ENCODE assay signal across 27 cellular contexts in genomic region chr10:118817328-118818068, GRCh38.
"Had no signal": no experiment of that assay in that cellular context is flagged by ENCODE, and none has a peak within 500 bp of the region (broad histone marks: within the 10 kb centered on the region; RNA-seq: fewer than 3 reads in every experiment).

No MANE protein-coding gene starts in this region.

- H3K4me3 Mint-ChIP-seq: activated CD4-positive, alpha-beta memory T cell treated with anti-CD3 and anti-CD28 coated beads for 36 hours; activated CD4-positive, alpha-beta T cell treated with anti-CD3 and anti-CD28 coated beads for 36 hours; activated CD4-positive, alpha-beta T cell treated with anti-CD3 and anti-CD28 coated beads, Interleukin-2, amount 10 ng/mL, durations not matched to agents 24 days and 14 days; activated CD8-positive, alpha-beta memory T cell treated with anti-CD3 and anti-CD28 coated beads, Interleukin-2, amount 10 ng/mL, durations not matched to agents 7 days and 5 days; activated CD8-positive, alpha-beta T cell treated with anti-CD3 and anti-CD28 coated beads, Interleukin-2, amount 10 ng/mL, durations not matched to agents 7 days and 5 days; activated naive CD4-positive, alpha-beta T cell treated with anti-CD3 and anti-CD28 coated beads, Interleukin-2, amount 10 ng/mL, durations not matched to agents 7 days and 5 days; activated naive CD8-positive, alpha-beta T cell treated with anti-CD3 and anti-CD28 coated beads, Interleukin-2, amount 10 ng/mL, durations not matched to agents 7 days and 5 days; brain; effector memory CD8-positive, alpha-beta T cell had no signal

- H3K9me3 ChIP-seq: ascending aorta, esophagus squamous epithelium, gastroesophageal sphincter had no signal

- ATAC-seq: activated CD4-positive, alpha-beta T cell treated with anti-CD3 and anti-CD28 coated beads for 36 hours; activated CD8-positive, alpha-beta memory T cell treated with anti-CD3 and anti-CD28 coated beads, Interleukin-2, amount 10 ng/mL, durations not matched to agents 7 days and 5 days; activated CD8-positive, alpha-beta T cell treated with anti-CD3 and anti-CD28 coated beads, Interleukin-2, amount 10 ng/mL, durations not matched to agents 7 days and 5 days; activated naive CD4-positive, alpha-beta T cell treated with anti-CD3 and anti-CD28 coated beads, Interleukin-2, amount 50 U/mL, for 72 hours; effector memory CD8-positive, alpha-beta T cell; gastroesophageal sphincter had no signal

- H3K27ac Mint-ChIP-seq: activated CD4-positive, alpha-beta memory T cell treated with anti-CD3 and anti-CD28 coated beads for 36 hours; activated CD4-positive, alpha-beta T cell treated with anti-CD3 and anti-CD28 coated beads for 36 hours; activated CD4-positive, alpha-beta T cell treated with anti-CD3 and anti-CD28 coated beads, Interleukin-2, amount 10 ng/mL, durations not matched to agents 24 days and 14 days; activated CD8-positive, alpha-beta memory T cell treated with anti-CD3 and anti-CD28 coated beads, Interleukin-2, amount 10 ng/mL, durations not matched to agents 7 days and 5 days; activated CD8-positive, alpha-beta T cell treated with anti-CD3 and anti-CD28 coated beads, Interleukin-2, amount 10 ng/mL, durations not matched to agents 7 days and 5 days; activated naive CD4-positive, alpha-beta T cell treated with anti-CD3 and anti-CD28 coated beads, Interleukin-2, amount 10 ng/mL, durations not matched to agents 7 days and 5 days; activated naive CD4-positive, alpha-beta T cell treated with anti-CD3 and anti-CD28 coated beads, Interleukin-2, amount 50 U/mL, for 72 hours; activated naive CD8-positive, alpha-beta T cell treated with anti-CD3 and anti-CD28 coated beads, Interleukin-2, amount 10 ng/mL, durations not matched to agents 7 days and 5 days; brain; effector memory CD8-positive, alpha-beta T cell had no signal

- H3K36me3 Mint-ChIP-seq: activated CD4-positive, alpha-beta memory T cell treated with anti-CD3 and anti-CD28 coated beads for 36 hours; activated CD8-positive, alpha-beta memory T cell treated with anti-CD3 and anti-CD28 coated beads, Interleukin-2, amount 10 ng/mL, durations not matched to agents 7 days and 5 days; activated naive CD4-positive, alpha-beta T cell treated with anti-CD3 and anti-CD28 coated beads, Interleukin-2, amount 10 ng/mL, durations not matched to agents 7 days and 5 days; activated naive CD4-positive, alpha-beta T cell treated with anti-CD3 and anti-CD28 coated beads, Interleukin-2, amount 50 U/mL, for 72 hours; activated naive CD8-positive, alpha-beta T cell treated with anti-CD3 and anti-CD28 coated beads, Interleukin-2, amount 10 ng/mL, durations not matched to agents 7 days and 5 days; brain had no signal

- H3K27ac ChIP-seq: ascending aorta, epithelial cell of prostate, esophagus squamous epithelium, gastroesophageal sphincter had no signal

- H3K36me3 ChIP-seq: ascending aorta, esophagus squamous epithelium, gastroesophageal sphincter had no signal

- H3K4me1 Mint-ChIP-seq: activated CD4-positive, alpha-beta T cell treated with anti-CD3 and anti-CD28 coated beads for 36 hours; activated CD4-positive, alpha-beta T cell treated with anti-CD3 and anti-CD28 coated beads, Interleukin-2, amount 10 ng/mL, durations not matched to agents 24 days and 14 days; activated CD8-positive, alpha-beta memory T cell treated with anti-CD3 and anti-CD28 coated beads, Interleukin-2, amount 10 ng/mL, durations not matched to agents 7 days and 5 days; activated naive CD4-positive, alpha-beta T cell treated with anti-CD3 and anti-CD28 coated beads, Interleukin-2, amount 10 ng/mL, durations not matched to agents 7 days and 5 days; activated naive CD8-positive, alpha-beta T cell treated with anti-CD3 and anti-CD28 coated beads, Interleukin-2, amount 10 ng/mL, durations not matched to agents 7 days and 5 days had no signal

- H3K4me3 ChIP-seq: ascending aorta, esophagus squamous epithelium, gastroesophageal sphincter had no signal

- H3K27me3 Mint-ChIP-seq: activated CD4-positive, alpha-beta T cell treated with anti-CD3 and anti-CD28 coated beads for 36 hours; activated CD8-positive, alpha-beta memory T cell treated with anti-CD3 and anti-CD28 coated beads, Interleukin-2, amount 10 ng/mL, durations not matched to agents 7 days and 5 days had no signal

- DNase-seq: activated CD4-positive, alpha-beta memory T cell treated with anti-CD3 and anti-CD28 coated beads for 36 hours; activated CD4-positive, alpha-beta T cell treated with anti-CD3 and anti-CD28 coated beads for 36 hours; activated CD4-positive, alpha-beta T cell treated with anti-CD3 and anti-CD28 coated beads, Interleukin-2, amount 10 ng/mL, durations not matched to agents 24 days and 14 days; activated CD4-positive, CD25-positive, alpha-beta regulatory T cell; activated CD4-positive, CD25-positive, alpha-beta regulatory T cell treated with anti-CD3 and anti-CD28 coated beads, Interleukin-2, amount 50 U/mL, for 72 hours; activated CD8-positive, alpha-beta memory T cell treated with anti-CD3 and anti-CD28 coated beads, Interleukin-2, amount 10 ng/mL, durations not matched to agents 7 days and 5 days; activated CD8-positive, alpha-beta memory T cell treated with anti-CD3 and anti-CD28 coated beads, Interleukin-2, amount 50 U/mL, for 4 hours; activated CD8-positive, alpha-beta T cell treated with anti-CD3 and anti-CD28 coated beads, Interleukin-2, amount 10 ng/mL, durations not matched to agents 7 days and 5 days; activated gamma-delta T cell; activated naive CD4-positive, alpha-beta T cell; activated naive CD4-positive, alpha-beta T cell treated with anti-CD3 and anti-CD28 coated beads, Interleukin-2, amount 10 ng/mL, durations not matched to agents 7 days and 5 days; activated naive CD8-positive, alpha-beta T cell treated with anti-CD3 and anti-CD28 coated beads, Interleukin-2, amount 10 ng/mL, durations not matched to agents 7 days and 5 days; activated T-cell treated with anti-CD3 and anti-CD28 coated beads, Interleukin-2, amount 50 U/mL, for 1 hour; activated T-cell treated with anti-CD3 and anti-CD28 coated beads, Interleukin-2, amount 50 U/mL, for 48 hours; cortex of kidney; dermis blood vessel endothelial cell; effector CD4-positive, alpha-beta T cell; effector memory CD8-positive, alpha-beta T cell; esophagus squamous epithelium; foreskin melanocyte; head of caudate nucleus; T-helper 2 cell had no signal

- H3K27me3 ChIP-seq: ascending aorta, esophagus squamous epithelium, gastroesophageal sphincter had no signal

- H3K4me1 ChIP-seq: ascending aorta, gastroesophageal sphincter had no signal

- H3K9me3 Mint-ChIP-seq: activated CD4-positive, alpha-beta memory T cell treated with anti-CD3 and anti-CD28 coated beads for 36 hours; activated CD4-positive, alpha-beta T cell treated with anti-CD3 and anti-CD28 coated beads, Interleukin-2, amount 10 ng/mL, durations not matched to agents 24 days and 14 days; activated naive CD4-positive, alpha-beta T cell treated with anti-CD3 and anti-CD28 coated beads, Interleukin-2, amount 10 ng/mL, durations not matched to agents 7 days and 5 days; activated naive CD4-positive, alpha-beta T cell treated with anti-CD3 and anti-CD28 coated beads, Interleukin-2, amount 50 U/mL, for 72 hours; activated naive CD8-positive, alpha-beta T cell treated with anti-CD3 and anti-CD28 coated beads, Interleukin-2, amount 10 ng/mL, durations not matched to agents 7 days and 5 days; effector memory CD8-positive, alpha-beta T cell had no signal
